ENCODE assay signal across 7 cellular contexts in genomic region chr11:16032974-16033373, GRCh38.
"Had no signal": no experiment of that assay in that cellular context is flagged by ENCODE, and none has a peak within 500 bp of the region (broad histone marks: within the 10 kb centered on the region; RNA-seq: fewer than 3 reads in every experiment).

No MANE protein-coding gene starts in this region.

- FAIRE-seq: HTR-8/SVneo, K562 had no signal

- ATAC-seq: K562 had no signal

- H3K9ac ChIP-seq: KMS-11 had no signal

- H3K4me2 ChIP-seq: KMS-11 had no signal

- H3K27ac ChIP-seq: HL-60, KMS-11 had no signal

- DNase-seq: IMR-90, KBM-7, KG1 had no signal

- H3K4me3 ChIP-seq: K562 had no signal
